In the genomic region with DNA sequence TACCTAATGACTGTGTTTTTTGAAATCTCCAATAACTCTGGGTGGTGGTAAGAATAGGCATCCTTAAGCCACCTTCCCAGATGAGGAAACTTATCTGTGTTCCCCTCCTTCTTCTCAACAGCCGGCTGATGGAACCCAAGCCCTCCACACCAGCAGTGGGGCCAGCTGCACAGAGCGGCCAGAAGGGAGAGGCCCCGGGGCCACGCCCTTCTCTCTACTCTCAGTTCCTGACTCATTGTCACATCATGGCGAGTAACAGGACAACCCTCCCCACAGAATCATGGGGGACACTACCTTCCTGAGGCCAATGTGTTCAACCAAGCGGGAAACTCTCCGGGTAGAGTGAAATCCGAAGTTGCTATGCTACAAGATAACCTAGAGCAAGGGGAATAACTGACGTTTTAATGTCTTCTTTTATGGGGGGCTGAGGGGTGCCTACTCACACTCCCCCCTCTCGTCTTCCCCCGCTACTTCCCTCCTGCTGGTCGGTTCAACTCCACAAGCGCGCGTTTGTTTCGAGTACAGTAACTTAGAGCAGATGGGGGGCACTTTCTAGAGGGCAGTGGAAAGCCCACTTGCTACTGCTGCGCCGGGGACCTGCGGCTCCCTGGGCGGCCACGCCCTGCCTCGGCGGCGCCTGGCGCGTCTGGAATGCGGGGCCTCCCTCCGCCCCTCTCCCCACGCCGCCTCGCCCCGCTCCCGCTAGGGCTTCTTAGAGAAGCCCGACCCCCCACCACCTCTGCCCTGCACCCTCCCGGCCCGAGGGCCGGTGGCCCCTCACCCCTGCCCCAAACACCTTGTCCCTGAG, we compare ENCODE assay signal across 1 cellular context.
TF ChIP-seq lines count a peak whose summit lies in the region.

No MANE protein-coding gene starts in this region.

TF ChIP-seq in SK-N-SH treated with all-trans-retinoic acid at 6 μM for 48 hours, 23 proteins besides CTCF, POLR2A, EP300 and RAD21 (continued from another document):
- TF ChIP-seq ZC3H10 (CRISPR knock-in tag; IDR thresholded peaks at IDR 0.05) (no peak), ZNF70 (CRISPR knock-in tag; IDR thresholded peaks at IDR 0.05) (no peak)
- TF ChIP-seq, protein P1, sequence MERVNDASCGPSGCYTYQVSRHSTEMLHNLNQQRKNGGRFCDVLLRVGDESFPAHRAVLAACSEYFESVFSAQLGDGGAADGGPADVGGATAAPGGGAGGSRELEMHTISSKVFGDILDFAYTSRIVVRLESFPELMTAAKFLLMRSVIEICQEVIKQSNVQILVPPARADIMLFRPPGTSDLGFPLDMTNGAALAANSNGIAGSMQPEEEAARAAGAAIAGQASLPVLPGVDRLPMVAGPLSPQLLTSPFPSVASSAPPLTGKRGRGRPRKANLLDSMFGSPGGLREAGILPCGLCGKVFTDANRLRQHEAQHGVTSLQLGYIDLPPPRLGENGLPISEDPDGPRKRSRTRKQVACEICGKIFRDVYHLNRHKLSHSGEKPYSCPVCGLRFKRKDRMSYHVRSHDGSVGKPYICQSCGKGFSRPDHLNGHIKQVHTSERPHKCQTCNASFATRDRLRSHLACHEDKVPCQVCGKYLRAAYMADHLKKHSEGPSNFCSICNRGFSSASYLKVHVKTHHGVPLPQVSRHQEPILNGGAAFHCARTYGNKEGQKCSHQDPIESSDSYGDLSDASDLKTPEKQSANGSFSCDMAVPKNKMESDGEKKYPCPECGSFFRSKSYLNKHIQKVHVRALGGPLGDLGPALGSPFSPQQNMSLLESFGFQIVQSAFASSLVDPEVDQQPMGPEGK (CRISPR knock-in tag; IDR thresholded peaks at IDR 0.05; ENCODE audit: borderline replicate concordance), result peak; percentile 19; the same call in 1 of the 2 replicates
- TF ChIP-seq, protein P2, sequence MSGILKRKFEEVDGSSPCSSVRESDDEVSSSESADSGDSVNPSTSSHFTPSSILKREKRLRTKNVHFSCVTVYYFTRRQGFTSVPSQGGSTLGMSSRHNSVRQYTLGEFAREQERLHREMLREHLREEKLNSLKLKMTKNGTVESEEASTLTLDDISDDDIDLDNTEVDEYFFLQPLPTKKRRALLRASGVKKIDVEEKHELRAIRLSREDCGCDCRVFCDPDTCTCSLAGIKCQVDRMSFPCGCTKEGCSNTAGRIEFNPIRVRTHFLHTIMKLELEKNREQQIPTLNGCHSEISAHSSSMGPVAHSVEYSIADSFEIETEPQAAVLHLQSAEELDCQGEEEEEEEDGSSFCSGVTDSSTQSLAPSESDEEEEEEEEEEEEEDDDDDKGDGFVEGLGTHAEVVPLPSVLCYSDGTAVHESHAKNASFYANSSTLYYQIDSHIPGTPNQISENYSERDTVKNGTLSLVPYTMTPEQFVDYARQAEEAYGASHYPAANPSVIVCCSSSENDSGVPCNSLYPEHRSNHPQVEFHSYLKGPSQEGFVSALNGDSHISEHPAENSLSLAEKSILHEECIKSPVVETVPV (CRISPR knock-in tag; IDR thresholded peaks at IDR 0.05), result peak; percentile 43; the same call in 1 of the 2 replicates
